In genomic region chr15:49556437-49556836, GRCh38 we compare ENCODE assay signal across 28 cellular contexts.
"Had no signal": no experiment of that assay in that cellular context is flagged by ENCODE, and none has a peak within 500 bp of the region (broad histone marks: within the 10 kb centered on the region; RNA-seq: fewer than 3 reads in every experiment).

No MANE protein-coding gene starts in this region.

- H3K27me3 ChIP-seq: stomach, suprapubic skin, testis, thyroid gland, tibial artery, tibial nerve, transverse colon, upper lobe of left lung, uterus, vagina had no signal

- H3K4me3 Mint-ChIP-seq: stimulated activated effector memory CD8-positive, alpha-beta T cell treated with anti-CD3 and anti-CD28 coated beads, Interleukin-12 subunit alpha, Interleukin-12 subunit beta, amount 100 ng/mL, for 72 hours; stimulated activated memory B cell treated with anti-CD40 and anti-IgM and Interleukin-4, amounts not matched to agents 10 μg/mL and 1 μg/mL and 100 μg/mL, for 72 hours; stimulated activated naive B cell treated with anti-CD40 and anti-IgM and Interleukin-4, amounts not matched to agents 10 μg/mL and 1 μg/mL and 100 μg/mL, for 72 hours; stimulated activated naive CD8-positive, alpha-beta T cell treated with anti-CD3 and anti-CD28 coated beads, Interleukin-15, amount 100 ng/mL, for 72 hours; stimulated activated naive CD8-positive, alpha-beta T cell treated with anti-CD3 and anti-CD28 coated beads, Interleukin-15, Interleukin-2, amounts not matched to agents 100 ng/mL and 50 ng/mL, for 24 hours; type B pancreatic cell had no signal

- H3K4me1 ChIP-seq: stomach, suprapubic skin, testis, thyroid gland, tibial artery, tibial nerve, transverse colon, upper lobe of left lung, uterus, vagina had no signal

- H3K27me3 Mint-ChIP-seq: stimulated activated naive CD8-positive, alpha-beta T cell treated with anti-CD3 and anti-CD28 coated beads, Interleukin-15, amount 100 ng/mL, for 72 hours; stimulated activated naive CD8-positive, alpha-beta T cell treated with anti-CD3 and anti-CD28 coated beads, Interleukin-15, Interleukin-2, amounts not matched to agents 100 ng/mL and 50 ng/mL, for 24 hours; type B pancreatic cell had no signal

- H3K9me3 ChIP-seq: testis, thyroid gland, vagina had no signal

- H3K4me1 Mint-ChIP-seq: stimulated activated effector memory CD8-positive, alpha-beta T cell treated with anti-CD3 and anti-CD28 coated beads, Interleukin-12 subunit alpha, Interleukin-12 subunit beta, amount 100 ng/mL, for 72 hours; stimulated activated memory B cell treated with anti-CD40 and anti-IgM and Interleukin-4, amounts not matched to agents 10 μg/mL and 1 μg/mL and 100 μg/mL, for 72 hours; stimulated activated naive B cell treated with anti-CD40 and anti-IgM and Interleukin-4, amounts not matched to agents 10 μg/mL and 1 μg/mL and 100 μg/mL, for 72 hours; stimulated activated naive CD8-positive, alpha-beta T cell treated with anti-CD3 and anti-CD28 coated beads, Interleukin-15, amount 100 ng/mL, for 72 hours had no signal

- H3K4me3 ChIP-seq: stomach, suprapubic skin, testis, thoracic aorta, thyroid gland, tibial artery, tibial nerve, transverse colon, upper lobe of left lung, uterus, vagina had no signal

- H3K27ac ChIP-seq: stomach, suprapubic skin, testis, thoracic aorta, thyroid gland, tibial artery, tibial nerve, transverse colon, upper lobe of left lung, uterus, vagina had no signal

- H3K36me3 ChIP-seq: stomach, suprapubic skin, thoracic aorta, thyroid gland, tibial artery, transverse colon, upper lobe of left lung, uterus, vagina had no signal

- ATAC-seq: stimulated activated effector memory CD8-positive, alpha-beta T cell treated with anti-CD3 and anti-CD28 coated beads, Interleukin-12 subunit alpha, Interleukin-12 subunit beta, amount 100 ng/mL, for 72 hours; stimulated activated memory B cell treated with anti-CD40 and anti-IgM and Interleukin-4, amounts not matched to agents 10 μg/mL and 1 μg/mL and 100 μg/mL, for 72 hours; stimulated activated naive B cell treated with anti-CD40 and anti-IgM and Interleukin-4, amounts not matched to agents 10 μg/mL and 1 μg/mL and 100 μg/mL, for 72 hours; stimulated activated naive CD8-positive, alpha-beta T cell treated with anti-CD3 and anti-CD28 coated beads, Interleukin-15, amount 100 ng/mL, for 72 hours; stimulated activated naive CD8-positive, alpha-beta T cell treated with anti-CD3 and anti-CD28 coated beads, Interleukin-15, Interleukin-2, amounts not matched to agents 100 U/mL and 50 U/mL, for 24 hours had no signal

- FAIRE-seq: urothelium cell line had no signal

- H3K27ac Mint-ChIP-seq: stimulated activated effector memory CD8-positive, alpha-beta T cell treated with anti-CD3 and anti-CD28 coated beads, Interleukin-12 subunit alpha, Interleukin-12 subunit beta, amount 100 ng/mL, for 72 hours; stimulated activated memory B cell treated with anti-CD40 and anti-IgM and Interleukin-4, amounts not matched to agents 10 μg/mL and 1 μg/mL and 100 μg/mL, for 72 hours; stimulated activated naive B cell treated with anti-CD40 and anti-IgM and Interleukin-4, amounts not matched to agents 10 μg/mL and 1 μg/mL and 100 μg/mL, for 72 hours; stimulated activated naive CD8-positive, alpha-beta T cell treated with anti-CD3 and anti-CD28 coated beads, Interleukin-15, amount 100 ng/mL, for 72 hours; stimulated activated naive CD8-positive, alpha-beta T cell treated with anti-CD3 and anti-CD28 coated beads, Interleukin-15, Interleukin-2, amounts not matched to agents 100 ng/mL and 50 ng/mL, for 24 hours; type B pancreatic cell had no signal

- H3K36me3 Mint-ChIP-seq: stimulated activated effector memory CD8-positive, alpha-beta T cell treated with anti-CD3 and anti-CD28 coated beads, Interleukin-12 subunit alpha, Interleukin-12 subunit beta, amount 100 ng/mL, for 72 hours had no signal

- DNase-seq: stimulated activated CD4-positive, alpha-beta T cell treated with anti-CD3 and anti-CD28 coated beads, Interleukin-2, amount 100 ng/mL, for 48 hours; stimulated activated CD4-positive, alpha-beta T cell treated with anti-CD3 and anti-CD28 coated beads, Interleukin-4, amount 100 ng/mL, for 1 hour; stimulated activated CD4-positive, alpha-beta T cell treated with anti-CD3 and anti-CD28 coated beads, Interleukin-4, amount 100 ng/mL, for 24 hours; stimulated activated CD4-positive, alpha-beta T cell treated with anti-CD3 and anti-CD28 coated beads, Interleukin-4, amount 100 ng/mL, for 4 hours; stimulated activated CD8-positive, alpha-beta memory T cell treated with anti-CD3 and anti-CD28 coated beads, Interleukin-4, amount 100 ng/mL, for 48 hours; stimulated activated naive B cell treated with anti-CD40 and anti-IgM and Interleukin-4, amounts not matched to agents 10 μg/mL and 1 μg/mL and 100 μg/mL, for 72 hours; stimulated activated naive CD4-positive, alpha-beta T cell; stimulated activated naive CD4-positive, alpha-beta T cell treated with Interleukin-2 at 50 U/mL for 16 hours; stimulated activated naive CD8-positive, alpha-beta T cell treated with anti-CD3 and anti-CD28 coated beads, Interleukin-15, amount 100 ng/mL, for 72 hours; stimulated activated naive CD8-positive, alpha-beta T cell treated with anti-CD3 and anti-CD28 coated beads, Interleukin-15, Interleukin-2, amounts not matched to agents 100 U/mL and 50 U/mL, for 24 hours; stomach; substantia nigra; testis; thyroid gland; tibial artery; transverse colon; trophoblast cell; upper lobe of left lung; uterus had no signal
